In the genomic region with DNA sequence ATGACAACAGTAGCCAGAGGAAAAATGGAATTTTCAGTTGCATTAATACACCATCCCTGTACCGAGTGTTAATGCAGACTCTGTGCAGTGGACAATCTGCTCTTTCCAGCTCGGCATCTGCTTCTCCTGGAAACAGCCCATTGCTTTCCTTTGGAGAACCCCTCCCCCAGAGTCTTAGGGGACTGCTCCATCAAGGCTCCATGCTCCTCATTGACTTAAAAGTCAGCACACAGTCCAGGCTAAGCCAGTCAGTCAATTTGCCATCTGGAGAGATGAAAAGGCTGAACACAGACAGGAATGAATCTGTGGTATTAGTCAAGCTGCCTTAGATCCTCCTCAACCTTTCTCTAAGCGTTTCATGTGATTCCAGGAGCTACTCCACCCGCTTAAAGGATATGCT, we compare ENCODE assay signal across 19 cellular contexts. TPM values are rescaled to one million over a fixed set of nuclear protein-coding genes. Genes with fewer than 3 reads are reported as not detected.
DNase-seq lines count a peak whose midpoint lies in the region; ATAC-seq, FAIRE-seq and TF ChIP-seq lines count a peak whose summit lies in the region.
"Had no signal": no experiment of that assay in that cellular context is flagged by ENCODE, and none has a peak within 500 bp of the region (broad histone marks: within the 10 kb centered on the region; RNA-seq: fewer than 3 reads in every experiment).

No MANE protein-coding gene starts in this region.

- H3K9me3 ChIP-seq in BE2C (no peaks in the 10 kb centered on the region), SU-DHL-6 (ENCODE audit: insufficient read depth, low read length) (no peaks in the 10 kb centered on the region)
- H3K9me3 ChIP-seq: Caco-2, prostate gland, spleen, upper lobe of left lung had no signal

- peak overlapping the region; percentile 4 for H3K4me2 ChIP-seq in SU-DHL-6 (ENCODE audit: low read depth, low read length, poor library complexity, severe bottlenecking)

- ATAC-seq in naive B cell (ENCODE audit: low read depth in 2 of 2), result no peak
- ATAC-seq in HG03280 (IDR thresholded peaks at IDR 0.05; ENCODE audit: unreplicated experiment), result no peak
- ATAC-seq: natural killer cell had no signal

- H3K9me2 ChIP-seq in SU-DHL-6 (replicated peaks; ENCODE audit: insufficient read depth, low read length), result no peaks in the 10 kb centered on the region

- peak overlapping the region; percentile 14 to 98 (median 88) for H3K27ac Mint-ChIP-seq in naive B cell
- H3K27ac Mint-ChIP-seq: T-helper 1 cell treated with Interleukin-12 subunit alpha and Interleukin-12 subunit beta and Interleukin-4 antibody, amounts not matched to agents 30 μg/mL and 1 μg/mL, for 36 hours had no signal

- no peak overlapping the region for H2AFZ ChIP-seq in SU-DHL-6 (ENCODE audit: low read depth, low read length, severe bottlenecking)

- H3K27ac ChIP-seq in SU-DHL-6 (ENCODE audit: low read depth, low read length), result no peak overlapping the region
- H3K27ac ChIP-seq: prostate gland, upper lobe of left lung had no signal

- H3K79me2 ChIP-seq in SU-DHL-6 (ENCODE audit: insufficient read depth, low read length), result peaks cover 66% of the 10 kb centered on the region

- H3K4me3 ChIP-seq in BE2C (ENCODE audit: low read depth, low read length) (no peak overlapping the region), SU-DHL-6 (ENCODE audit: insufficient read depth, low read length, poor library complexity, severe bottlenecking) (no peak overlapping the region)
- H3K4me3 ChIP-seq: prostate gland, spleen, upper lobe of left lung had no signal

- H4K20me1 ChIP-seq in SU-DHL-6 (ENCODE audit: low read depth, low read length), result no peaks in the 10 kb centered on the region

- DNase-seq in BE2C (peak; percentile 20), NAMALWA (ENCODE audit: low spot score) (peak; percentile 25), naive B cell (no peak), SIG-M5 (lab: John Stamatoyannopoulos, UW) (no peak), GM19239 (ENCODE audit: insufficient read length, low spot score) (no peak), AG08395 (ENCODE audit: low spot score) (no peak)
- DNase-seq: activated CD4-positive, CD25-positive, alpha-beta regulatory T cell; Caco-2; cerebellar nuclear complex; natural killer cell; NCI-H2227 treated with DMSO at 0.1 percent for 48 hours; spleen; upper lobe of left lung had no signal

- no peaks in the 10 kb centered on the region for H3K36me3 ChIP-seq in BE2C
- no peaks in the 10 kb centered on the region for H3K36me3 ChIP-seq in SU-DHL-6 (ENCODE audit: low read length)
- H3K36me3 ChIP-seq: prostate gland, spleen, upper lobe of left lung had no signal

- no peak for FAIRE-seq in GM19239 (lab: Jason Lieb, UNC)
- FAIRE-seq: endometrium, islet of Langerhans had no signal

- TF ChIP-seq CTCF in BE2C (IDR thresholded peaks at IDR 0.05; ENCODE audit: low read depth, low read length) (no peak), SU-DHL-6 (IDR thresholded peaks at IDR 0.05; ENCODE audit: insufficient read depth, low read length, poor library complexity, severe bottlenecking) (no peak)

- peak overlapping the region in 7 of 8 donors; percentile 30 to 80 (median 63) for H3K4me3 Mint-ChIP-seq in naive B cell
- H3K4me3 Mint-ChIP-seq: natural killer cell; T-helper 1 cell treated with Interleukin-12 subunit alpha and Interleukin-12 subunit beta and Interleukin-4 antibody, amounts not matched to agents 30 μg/mL and 1 μg/mL, for 36 hours had no signal

- no peaks in the 10 kb centered on the region for H3K9me3 Mint-ChIP-seq in naive B cell
- H3K9me3 Mint-ChIP-seq: natural killer cell had no signal

- peaks cover 14% of the 10 kb centered on the region for H3F3A ChIP-seq in SU-DHL-6 (ENCODE audit: insufficient read depth)

- H3K9ac ChIP-seq in SU-DHL-6 (ENCODE audit: low read length), result no peak overlapping the region

- H3K27me3 Mint-ChIP-seq in naive B cell, result no peaks in the 10 kb centered on the region

- no peaks in the 10 kb centered on the region for H3K36me3 Mint-ChIP-seq in naive B cell
- H3K36me3 Mint-ChIP-seq: natural killer cell had no signal

- H3K4me1 Mint-ChIP-seq in naive B cell, result peaks cover 70 to 86% (median 83%) of the 10 kb centered on the region in 3 donors

- no peaks in the 10 kb centered on the region for H3K27me3 ChIP-seq in BE2C
- no peaks in the 10 kb centered on the region for H3K27me3 ChIP-seq in SU-DHL-6 (ENCODE audit: low read length)
- H3K27me3 ChIP-seq: spleen, upper lobe of left lung had no signal

- peaks cover 11% of the 10 kb centered on the region for H3K4me1 ChIP-seq in BE2C
- H3K4me1 ChIP-seq: prostate gland had no signal

RNA-seq across cellular contexts. Expression of gene ATP8A1, which starts 20.3 kb away (rescaled TPM):
- polyA plus RNA-seq in BE2C (2012; ENCODE audit: insufficient read depth, insufficient read length, low read depth), result 15.0 TPM
- polyA plus RNA-seq in naive B cell (ENCODE audit: low read depth in 6 of 6), result 10 to 100 TPM; 16.7 to 31.0 (median 22.2) TPM

Comparison
In these comparisons a context has a peak if more than half of its experiments do, and no peak if none do; other contexts are left out.
1. DNase-seq: peak in BE2C (single experiment) and NAMALWA (single experiment); none in naive B cell (single experiment), SIG-M5 (single experiment), GM19239 (single experiment) and AG08395 (single experiment).